ENCODE assay signal across 7 cellular contexts in the genomic region with DNA sequence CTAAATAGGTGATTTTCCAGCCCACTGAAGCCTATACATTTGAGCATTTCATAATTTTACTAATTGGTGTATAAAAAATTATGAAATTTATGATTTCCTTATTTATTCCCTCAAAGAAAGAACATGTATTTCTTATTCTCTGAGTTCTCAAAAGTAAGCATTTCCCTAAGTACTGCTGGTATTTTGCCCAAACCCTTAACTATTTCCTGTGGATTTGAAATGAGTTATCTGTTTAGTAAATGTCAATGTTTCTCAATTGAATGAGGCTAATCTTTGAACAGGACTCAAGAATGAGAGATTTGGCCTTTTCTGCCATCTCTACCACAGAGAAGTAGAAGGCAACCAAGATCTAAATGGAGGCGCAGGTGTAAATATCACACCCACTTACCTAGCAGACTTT.
"Had no signal": no experiment of that assay in that cellular context is flagged by ENCODE, and none has a peak within 500 bp of the region (broad histone marks: within the 10 kb centered on the region; RNA-seq: fewer than 3 reads in every experiment).

No MANE protein-coding gene starts in this region.

- H3K4me2 ChIP-seq: GM23338 had no signal

- H2AFZ ChIP-seq: GM23338 had no signal

- DNase-seq: H9, HFFc6, IMR-90, KG1 had no signal

- ATAC-seq: GM23338, HCT116, K562 had no signal

- H3K4me3 ChIP-seq: GM23338, K562 had no signal
